In genomic region chr4:24650849-24651248, GRCh38 we compare ENCODE assay signal across 39 cellular contexts.
"Had no signal": no experiment of that assay in that cellular context is flagged by ENCODE, and none has a peak within 500 bp of the region (broad histone marks: within the 10 kb centered on the region; RNA-seq: fewer than 3 reads in every experiment).

No MANE protein-coding gene starts in this region.

- H3K4me1 ChIP-seq: adrenal gland, breast epithelium, gastrocnemius medialis had no signal

- H3K4me3 ChIP-seq: adrenal gland, breast epithelium, cardiac muscle cell, colonic mucosa, dorsolateral prefrontal cortex, gastrocnemius medialis, heart left ventricle had no signal

- ATAC-seq: activated CD4-positive, CD25-positive, alpha-beta regulatory T cell treated with anti-CD3 and anti-CD28 coated beads, Interleukin-2, amount 50 U/mL, for 24 hours; activated CD8-positive, alpha-beta T cell treated with anti-CD3 and anti-CD28 coated beads for 36 hours; activated naive CD8-positive, alpha-beta T cell treated with anti-CD3 and anti-CD28 coated beads, Interleukin-2, amount 50 U/mL, for 24 hours; esophagus mucosa; gastrocnemius medialis; heart left ventricle; T-helper 17 cell had no signal

- H3K27ac Mint-ChIP-seq: activated B cell treated with CpG ODN at 0.5 μM for 24 hours; activated CD8-positive, alpha-beta T cell treated with anti-CD3 and anti-CD28 coated beads for 36 hours; activated naive CD4-positive, alpha-beta T cell treated with anti-CD3 and anti-CD28 coated beads for 36 hours; activated naive CD4-positive, alpha-beta T cell treated with anti-CD3 and anti-CD28 coated beads, Interleukin-2, amount 50 U/mL, for 24 hours; activated naive CD8-positive, alpha-beta T cell treated with anti-CD3 and anti-CD28 coated beads for 36 hours; activated naive CD8-positive, alpha-beta T cell treated with anti-CD3 and anti-CD28 coated beads, Interleukin-2, amount 50 U/mL, for 24 hours; activated T-helper 1 cell treated with anti-CD3 and anti-CD28 coated beads, Interleukin-12 subunit alpha, Interleukin-12 subunit beta, Interleukin-2, Interleukin-4 antibody, amounts not matched to agents 30 ng/mL and 10 ng/mL and 1 ng/mL, durations not matched to agents 14 hours and 24 hours and 36 hours; activated T-helper 2 cell treated with anti-CD3 and anti-CD28 coated beads, Interferon-gamma antibody, Interleukin-2, Interleukin-4, amounts not matched to agents 10 μg/mL and 5 μg/mL and 100 μg/mL, durations not matched to agents 14 hours and 24 hours and 36 hours; dendritic cell treated with granulocyte-macrophage colony-stimulating factor and Interleukin-4, amounts not matched to agents 40 ng/mL and 50 ng/mL, for 4 days; endodermal cell; T-helper 17 cell; T-helper 2 cell treated with Interferon-gamma antibody and Interleukin-4, amounts not matched to agents 5 μg/mL and 100 μg/mL, for 36 hours had no signal

- DNase-seq: activated B cell treated with CpG ODN at 0.5 μM for 24 hours; activated CD4-positive, alpha-beta T cell treated with anti-CD3 and anti-CD28 coated beads for 48 hours; activated CD4-positive, alpha-beta T cell treated with anti-CD3 and anti-CD28 coated beads, Interleukin-2, amount 50 U/mL, for 1 hour; activated CD4-positive, alpha-beta T cell treated with anti-CD3 and anti-CD28 coated beads, Interleukin-2, amount 50 U/mL, for 48 hours; activated CD8-positive, alpha-beta memory T cell treated with anti-CD3 and anti-CD28 coated beads for 24 hours; activated CD8-positive, alpha-beta T cell treated with anti-CD3 and anti-CD28 coated beads for 36 hours; activated effector memory CD4-positive, alpha-beta T cell treated with anti-CD3 and anti-CD28 coated beads, Interleukin-2, amount 50 U/mL, for 16 hours; activated naive CD4-positive, alpha-beta T cell treated with anti-CD3 and anti-CD28 coated beads for 36 hours; activated naive CD8-positive, alpha-beta T cell treated with anti-CD3 and anti-CD28 coated beads for 36 hours; activated naive CD8-positive, alpha-beta T cell treated with anti-CD3 and anti-CD28 coated beads, Interleukin-2, amount 50 U/mL, for 24 hours; activated T-cell treated with anti-CD3 and anti-CD28 coated beads, Interleukin-2, amount 50 U/mL, for 1 hour; activated T-cell treated with anti-CD3 and anti-CD28 coated beads, Interleukin-2, amount 50 U/mL, for 48 hours; adrenal gland; amygdala; aorta; central memory CD4-positive, alpha-beta T cell; cerebellar nuclear complex; colonic mucosa; dorsolateral prefrontal cortex; effector memory CD4-positive, alpha-beta T cell; endodermal cell; foreskin fibroblast; gastrocnemius medialis; glutamatergic neuron; heart left ventricle; T-helper 1 cell; T-helper 17 cell; T1000; WERI-Rb-1 had no signal

- H3K36me3 Mint-ChIP-seq: activated naive CD4-positive, alpha-beta T cell treated with anti-CD3 and anti-CD28 coated beads, Interleukin-2, amount 50 U/mL, for 24 hours; activated naive CD8-positive, alpha-beta T cell treated with anti-CD3 and anti-CD28 coated beads for 36 hours; brain had no signal

- H3K4me1 Mint-ChIP-seq: activated B cell treated with CpG ODN at 0.5 μM for 24 hours; activated naive CD4-positive, alpha-beta T cell treated with anti-CD3 and anti-CD28 coated beads, Interleukin-2, amount 50 U/mL, for 24 hours; activated naive CD8-positive, alpha-beta T cell treated with anti-CD3 and anti-CD28 coated beads for 36 hours; activated naive CD8-positive, alpha-beta T cell treated with anti-CD3 and anti-CD28 coated beads, Interleukin-2, amount 50 U/mL, for 24 hours had no signal

- H3K9me3 Mint-ChIP-seq: activated B cell treated with CpG ODN at 0.5 μM for 24 hours; activated CD8-positive, alpha-beta T cell treated with anti-CD3 and anti-CD28 coated beads for 36 hours; activated naive CD4-positive, alpha-beta T cell treated with anti-CD3 and anti-CD28 coated beads for 36 hours; activated naive CD4-positive, alpha-beta T cell treated with anti-CD3 and anti-CD28 coated beads, Interleukin-2, amount 50 U/mL, for 24 hours; activated naive CD8-positive, alpha-beta T cell treated with anti-CD3 and anti-CD28 coated beads for 36 hours; activated naive CD8-positive, alpha-beta T cell treated with anti-CD3 and anti-CD28 coated beads, Interleukin-2, amount 50 U/mL, for 24 hours; activated T-helper 1 cell treated with anti-CD3 and anti-CD28 coated beads, Interleukin-12 subunit alpha, Interleukin-12 subunit beta, Interleukin-2, Interleukin-4 antibody, amounts not matched to agents 30 ng/mL and 10 ng/mL and 1 ng/mL, durations not matched to agents 14 hours and 24 hours and 36 hours; activated T-helper 2 cell treated with anti-CD3 and anti-CD28 coated beads, Interferon-gamma antibody, Interleukin-2, Interleukin-4, amounts not matched to agents 10 μg/mL and 5 μg/mL and 100 μg/mL, durations not matched to agents 14 hours and 24 hours and 36 hours; dendritic cell treated with granulocyte-macrophage colony-stimulating factor and Interleukin-4, amounts not matched to agents 40 ng/mL and 50 ng/mL, for 4 days; endodermal cell; T-helper 2 cell treated with Interferon-gamma antibody and Interleukin-4, amounts not matched to agents 5 μg/mL and 100 μg/mL, for 36 hours had no signal

- H3K4me3 Mint-ChIP-seq: activated B cell treated with CpG ODN at 0.5 μM for 24 hours; activated CD8-positive, alpha-beta T cell treated with anti-CD3 and anti-CD28 coated beads for 36 hours; activated naive CD4-positive, alpha-beta T cell treated with anti-CD3 and anti-CD28 coated beads for 36 hours; activated naive CD4-positive, alpha-beta T cell treated with anti-CD3 and anti-CD28 coated beads, Interleukin-2, amount 50 U/mL, for 24 hours; activated naive CD8-positive, alpha-beta T cell treated with anti-CD3 and anti-CD28 coated beads for 36 hours; activated naive CD8-positive, alpha-beta T cell treated with anti-CD3 and anti-CD28 coated beads, Interleukin-2, amount 50 U/mL, for 24 hours; activated T-helper 1 cell treated with anti-CD3 and anti-CD28 coated beads, Interleukin-12 subunit alpha, Interleukin-12 subunit beta, Interleukin-2, Interleukin-4 antibody, amounts not matched to agents 30 ng/mL and 10 ng/mL and 1 ng/mL, durations not matched to agents 14 hours and 24 hours and 36 hours; brain; dendritic cell treated with granulocyte-macrophage colony-stimulating factor and Interleukin-4, amounts not matched to agents 40 ng/mL and 50 ng/mL, for 4 days; endodermal cell; T-helper 17 cell; T-helper 2 cell treated with Interferon-gamma antibody and Interleukin-4, amounts not matched to agents 5 μg/mL and 100 μg/mL, for 36 hours had no signal

- H3K36me3 ChIP-seq: adrenal gland, breast epithelium, cardiac muscle cell, colonic mucosa, gastrocnemius medialis, heart left ventricle, WERI-Rb-1 had no signal

- H3K27ac ChIP-seq: adrenal gland, breast epithelium, cardiac muscle cell, colonic mucosa, dorsolateral prefrontal cortex, gastrocnemius medialis, heart left ventricle, WERI-Rb-1 had no signal

- H3K9me3 ChIP-seq: adrenal gland, breast epithelium, colonic mucosa, gastrocnemius medialis had no signal

- H3K27me3 ChIP-seq: adrenal gland, breast epithelium, cardiac muscle cell, colonic mucosa, dorsolateral prefrontal cortex, gastrocnemius medialis, heart left ventricle had no signal
